ENCODE assay signal across 18 cellular contexts in genomic region chr1:30052178-30052577, GRCh38.
DNase-seq lines count a peak whose midpoint lies in the region; ATAC-seq and TF ChIP-seq lines count a peak whose summit lies in the region.
"Had no signal": no experiment of that assay in that cellular context is flagged by ENCODE, and none has a peak within 500 bp of the region (broad histone marks: within the 10 kb centered on the region; RNA-seq: fewer than 3 reads in every experiment).

No MANE protein-coding gene starts in this region.

- H3K9me2 ChIP-seq in HCT116 (ENCODE audit: insufficient read depth), result no peaks in the 10 kb centered on the region

- BruUV-seq in HCT116 (replicated peaks; lab: Mats Ljungman, UMichigan), result no TSS peak

- 41 to 56% (median 45%) methylated on average over 4 of the region's 4 CpGs for WGBS in heart left ventricle, 4 donors

- H3K9me3 Mint-ChIP-seq in chondrocyte (ENCODE audit: low read depth), result no peaks in the 10 kb centered on the region
- H3K9me3 Mint-ChIP-seq: CD8-positive, alpha-beta T cell had no signal

- H3K9me3 ChIP-seq in HCT116 (ENCODE audit: control insufficient read depth in 1 of 2, insufficient read depth in 1 of 2, low read depth in 1 of 2, low read length in 2 of 2), result no peaks in the 10 kb centered on the region
- H3K9me3 ChIP-seq in heart left ventricle, result no peaks in the 10 kb centered on the region
- H3K9me3 ChIP-seq: BLaER1 had no signal

- H3K36me3 ChIP-seq in HCT116 (ENCODE audit: control insufficient read depth in 1 of 2, insufficient read depth in 2 of 2, low read length in 2 of 2), result no peaks in the 10 kb centered on the region
- H3K36me3 ChIP-seq in heart left ventricle, result no peaks in the 10 kb centered on the region
- H3K36me3 ChIP-seq: BLaER1 had no signal

- DNase-seq in HCT116 (ENCODE audit: low read depth, low spot score), result no peak
- DNase-seq in LNCaP clone FGC (ENCODE audit: low read depth), result no peak
- DNase-seq in chondrocyte (ENCODE audit: low spot score), result no peak
- DNase-seq in mesenteric fat pad (ENCODE audit: low spot score), result peak; percentile 39
- no peak for DNase-seq in heart left ventricle
- DNase-seq in Kasumi-1 (lab: John Stamatoyannopoulos, UW), result no peak
- DNase-seq in D341Med (ENCODE audit: low spot score), result no peak
- DNase-seq: Calu3; CD8-positive, alpha-beta T cell; DMS53; EL; GOT3; NCI-H1105; NCI-H2081 treated with DMSO at 0.1 percent for 48 hours; NCI-H510A had no signal

- no peaks in the 10 kb centered on the region for H3K79me2 ChIP-seq in HCT116 (ENCODE audit: insufficient read depth, low read length)

- no peaks in the 10 kb centered on the region for H4K20me1 ChIP-seq in HCT116 (ENCODE audit: insufficient read depth)
- H4K20me1 ChIP-seq: BLaER1 had no signal

- intact Hi-C loops in HCT116 (cut with micrococcal nuclease), result no loop called here
- intact Hi-C loops in heart left ventricle (cut with DNase I), result no loop called here

- ATAC-seq in HCT116, result no peak; the same call in 1 of the 2 replicates
- ATAC-seq in heart left ventricle, result no peak
- ATAC-seq: CD8-positive, alpha-beta T cell; GM12878 had no signal

- H3K4me2 ChIP-seq in HCT116 (ENCODE audit: low read length), result no peak overlapping the region
- H3K4me2 ChIP-seq: BLaER1 had no signal

- TF ChIP-seq RAD21 in HCT116 (IDR thresholded peaks at IDR 0.05; ENCODE audit: low read depth), result peak; percentile 38; the same call in 1 of the 2 replicates

- H3K4me3 ChIP-seq in HCT116 (replicated peaks in 1 of 2; ENCODE audit: low read depth in 1 of 2, low read length in 2 of 2), result no peak overlapping the region
- H3K4me3 ChIP-seq in LNCaP clone FGC (ENCODE audit: low read depth, low read length), result no peak overlapping the region
- no peak overlapping the region for H3K4me3 ChIP-seq in heart left ventricle
- H3K4me3 ChIP-seq: BLaER1, GM12878 had no signal

- TF ChIP-seq CTCF in HCT116 (IDR thresholded peaks at IDR 0.05 in 2 of 3, conservative IDR thresholded peaks at IDR 0.05 in 1 of 3; ENCODE audit: borderline replicate concordance in 1 of 3, insufficient read depth in 1 of 3, low read depth in 2 of 3, low read length in 2 of 3) (peak; percentile 6 to 14 (median 9); a peak in 1 of 6 replicates), LNCaP clone FGC (IDR thresholded peaks at IDR 0.05; ENCODE audit: control insufficient read depth, extremely low read depth, insufficient read depth) (peak; percentile 33), chondrocyte (IDR thresholded peaks at IDR 0.05) (peak; percentile 47), heart left ventricle (IDR thresholded peaks at IDR 0.05) (peak in 1 of 12 donors; percentile 14)

- POLR2A ChIA-PET in HCT116 (lab: Charles Lee), result no interaction called here

- RAD21 ChIA-PET in HCT116 (lab: Charles Lee; ENCODE audit: low non-redundant PET in 1 of 2, low total read pairs in 2 of 2, uncharacterized antibody in 2 of 2, unreplicated experiment in 2 of 2), result no interaction called here

- TF ChIP-seq POLR2A in HCT116 (IDR thresholded peaks at IDR 0.05; ENCODE audit: borderline replicate concordance, extremely low read depth, insufficient read depth, insufficient read length), result no peak
- no peak for TF ChIP-seq POLR2A in heart left ventricle (IDR thresholded peaks at IDR 0.05)

- H2AFZ ChIP-seq in HCT116 (ENCODE audit: low read depth, low read length, poor library complexity, severe bottlenecking), result no peak overlapping the region

- CTCF ChIA-PET in HCT116 (lab: Charles Lee), result no interaction called here

- no peak overlapping the region for H3K9ac ChIP-seq in HCT116 (ENCODE audit: low read length)
- H3K9ac ChIP-seq: BLaER1 had no signal

- H3K36me3 Mint-ChIP-seq in chondrocyte (ENCODE audit: low read depth), result no peaks in the 10 kb centered on the region
- H3K36me3 Mint-ChIP-seq: CD8-positive, alpha-beta T cell had no signal

- H3K4me1 ChIP-seq in HCT116 (ENCODE audit: control insufficient read depth in 1 of 2, insufficient read depth in 2 of 2, low read length in 2 of 2) (no peaks in the 10 kb centered on the region), heart left ventricle (no peaks in the 10 kb centered on the region)
- H3K4me1 ChIP-seq: BLaER1 had no signal

- peaks cover 45% of the 10 kb centered on the region for H3K27me3 Mint-ChIP-seq in chondrocyte (ENCODE audit: low read depth)

- no peak overlapping the region for H3K4me3 Mint-ChIP-seq in chondrocyte (ENCODE audit: unreplicated experiment)
- H3K4me3 Mint-ChIP-seq: CD8-positive, alpha-beta T cell had no signal

- peak overlapping the region; percentile 42 for H3K27ac Mint-ChIP-seq in chondrocyte (ENCODE audit: unreplicated experiment)
- H3K27ac Mint-ChIP-seq: CD8-positive, alpha-beta T cell had no signal

- no peaks in the 10 kb centered on the region for H3K4me1 Mint-ChIP-seq in chondrocyte (ENCODE audit: low read depth)

- H3K27ac ChIP-seq in HCT116 (ENCODE audit: low read depth, low read length) (no peak overlapping the region), heart left ventricle (no peak overlapping the region)
- H3K27ac ChIP-seq: BLaER1, HL-60 had no signal

- H3K27me3 ChIP-seq in HCT116 (ENCODE audit: insufficient read depth, low read length), result peaks cover 73% of the 10 kb centered on the region
- H3K27me3 ChIP-seq in heart left ventricle, result peaks cover 0 to 31% (median 4%) of the 10 kb centered on the region in 9 donors
- H3K27me3 ChIP-seq: BLaER1 had no signal

TF ChIP-seq in HCT116, 20 proteins besides CTCF, POLR2A, EP300 and RAD21:
- TF ChIP-seq EGR1 (IDR thresholded peaks at IDR 0.05; ENCODE audit: low read depth) (no peak), ZFX (IDR thresholded peaks at IDR 0.05) (no peak), EZH2phosphoT487 (IDR thresholded peaks at IDR 0.05; ENCODE audit: borderline replicate concordance) (no peak), SRF (IDR thresholded peaks at IDR 0.05; ENCODE audit: low read depth) (no peak), ELF1 (IDR thresholded peaks at IDR 0.05; ENCODE audit: borderline replicate concordance, low read depth) (no peak), SIN3A (IDR thresholded peaks at IDR 0.05; ENCODE audit: low read depth) (no peak), REST (IDR thresholded peaks at IDR 0.05; ENCODE audit: low read depth) (no peak), CBX3 (IDR thresholded peaks at IDR 0.05; ENCODE audit: low read depth) (no peak), EZH2 (IDR thresholded peaks at IDR 0.05) (no peak), ZBTB33 (IDR thresholded peaks at IDR 0.05; ENCODE audit: extremely low read depth, insufficient replicate concordance, low read length) (no peak), CEBPB (IDR thresholded peaks at IDR 0.05; ENCODE audit: low read depth) (no peak), TCF7L2 (IDR thresholded peaks at IDR 0.05; ENCODE audit: borderline replicate concordance, extremely low read depth, insufficient read depth, insufficient read length) (no peak), JUND (IDR thresholded peaks at IDR 0.05) (no peak), ZNF274 (IDR thresholded peaks at IDR 0.05; ENCODE audit: low read depth, low read length) (no peak)
